17 cellular contexts compared by ENCODE assay signal in genomic region chr10:132438091-132439024, GRCh38. TPM values are rescaled to one million over a fixed set of nuclear protein-coding genes. Genes with fewer than 3 reads are reported as not detected.
DNase-seq lines count a peak whose midpoint lies in the region; ATAC-seq lines count a peak whose summit lies in the region.
"Had no signal": no experiment of that assay in that cellular context is flagged by ENCODE, and none has a peak within 500 bp of the region (broad histone marks: within the 10 kb centered on the region; RNA-seq: fewer than 3 reads in every experiment).

No MANE protein-coding gene starts in this region.

- H3K14ac ChIP-seq in neuronal stem cell (ENCODE audit: low read length), result no peak overlapping the region

- peaks cover 6% of the 10 kb centered on the region for H3K79me1 ChIP-seq in neuronal stem cell (ENCODE audit: low read depth, low read length)

- H3K9ac ChIP-seq in BLaER1 (peak overlapping the region; percentile 79), Karpas-422 (ENCODE audit: low read length) (peak overlapping the region; percentile 37; the same call in 1 of the 2 replicates), neuronal stem cell (ENCODE audit: low read depth, low read length, poor library complexity) (no peak overlapping the region)

- no peaks in the 10 kb centered on the region for H3K9me2 ChIP-seq in Karpas-422 (replicated peaks; ENCODE audit: insufficient read depth, low read length)

- peak overlapping the region; percentile 71 for H2AK5ac ChIP-seq in neuronal stem cell (ENCODE audit: low read depth, low read length)

- no peak overlapping the region for H2BK5ac ChIP-seq in neuronal stem cell (ENCODE audit: low read length)

- peak; percentile 8 for ATAC-seq in left colon
- ATAC-seq in HG03469 (IDR thresholded peaks at IDR 0.05; ENCODE audit: unreplicated experiment), result no peak

- H3K4me3 ChIP-seq in BLaER1 (no peak overlapping the region), Karpas-422 (ENCODE audit: low read length) (no peak overlapping the region), neuronal stem cell (ENCODE audit: low read length in 2 of 2) (no peak overlapping the region)
- H3K4me3 ChIP-seq: smooth muscle cell had no signal

- no peak overlapping the region for H4K8ac ChIP-seq in neuronal stem cell (ENCODE audit: low read depth, low read length)

- H3K27me3 ChIP-seq in BLaER1 (no peaks in the 10 kb centered on the region), Karpas-422 (ENCODE audit: low read length) (no peaks in the 10 kb centered on the region), neuronal stem cell (ENCODE audit: control insufficient read depth in 3 of 3, insufficient read depth in 3 of 3, low read depth in 1 of 3, low read length in 3 of 3) (no peaks in the 10 kb centered on the region)

- WGBS in neuronal stem cell (ENCODE audit: extremely low coverage in 2 of 2, insufficient read length in 2 of 2, insufficient replicate concordance in 1 of 2), 2 donors, result no CpG with 5 or more reads among the region's 19 CpGs

- H3K36me3 ChIP-seq in BLaER1 (no peaks in the 10 kb centered on the region), Karpas-422 (ENCODE audit: insufficient read depth, low read length) (no peaks in the 10 kb centered on the region), neuronal stem cell (replicated peaks in 1 of 2; ENCODE audit: control insufficient read depth in 2 of 2, insufficient read depth in 2 of 2, low read length in 2 of 2) (no peaks in the 10 kb centered on the region)

- peak overlapping the region; percentile 84 for H3K4ac ChIP-seq in neuronal stem cell (ENCODE audit: low read length)

- peak overlapping the region; percentile 83 for H3K18ac ChIP-seq in neuronal stem cell (ENCODE audit: low read length)

- H3K9me3 ChIP-seq in BLaER1 (no peaks in the 10 kb centered on the region), Karpas-422 (ENCODE audit: low read length) (no peaks in the 10 kb centered on the region), neuronal stem cell (replicated peaks in 1 of 2; ENCODE audit: control insufficient read depth in 2 of 2, insufficient read depth in 1 of 2, low read depth in 1 of 2, low read length in 2 of 2) (peaks cover 7 to 11% of the 10 kb centered on the region in 2 donors)

- H2AFZ ChIP-seq in Karpas-422 (ENCODE audit: low read length) (no peak overlapping the region), neuronal stem cell (ENCODE audit: low read length) (peak overlapping the region; percentile 59)

- H4K20me1 ChIP-seq in BLaER1 (no peaks in the 10 kb centered on the region), Karpas-422 (ENCODE audit: insufficient read depth, low read depth, low read length) (no peaks in the 10 kb centered on the region)

- no peak overlapping the region for H2BK120ac ChIP-seq in neuronal stem cell (ENCODE audit: low read depth, low read length)

- H3K27ac ChIP-seq in BLaER1 (peak overlapping the region; percentile 91), Karpas-422 (ENCODE audit: low read length) (peak overlapping the region; percentile 85), neuronal stem cell (replicated peaks; ENCODE audit: low read length) (no peak overlapping the region)

- intact Hi-C loops in left colon (cut with DNase I, micrococcal nuclease), result no loop called here

- H2BK15ac ChIP-seq in neuronal stem cell (ENCODE audit: low read length), result peak overlapping the region; percentile 75

- H3K79me2 ChIP-seq in Karpas-422 (ENCODE audit: low read length), result no peaks in the 10 kb centered on the region

- DNase-seq in Karpas-422, result no peak
- no peak for DNase-seq in left colon
- no peak for DNase-seq in neuronal stem cell (ENCODE audit: low spot score)
- no peak for DNase-seq in NCI-H2029 treated with DMSO at 0.1 percent for 48 hours (lab: John Stamatoyannopoulos, UW)
- DNase-seq in SW480 (ENCODE audit: low spot score), result no peak
- DNase-seq in NCI-H1436 treated with DMSO at 0.1 percent for 48 hours (lab: John Stamatoyannopoulos, UW), result no peak
- DNase-seq: activated CD4-positive, alpha-beta T cell treated with anti-CD3 and anti-CD28 coated beads, Interleukin-2, amount 10 ng/mL, durations not matched to agents 24 days and 14 days; CD4-positive, alpha-beta memory T cell; DMS79; effector CD8-positive, alpha-beta T cell; Kasumi-1; NCI-H1092; NCI-H2081; NCI-H524 treated with DMSO at 0.1 percent for 48 hours had no signal

- no peak overlapping the region for H3K23ac ChIP-seq in neuronal stem cell (ENCODE audit: low read depth, low read length, poor library complexity)

- no peak overlapping the region for H4K91ac ChIP-seq in neuronal stem cell (ENCODE audit: low read depth, low read length, poor library complexity)

- H3K4me2 ChIP-seq in BLaER1 (peak overlapping the region; percentile 85), Karpas-422 (ENCODE audit: low read depth, low read length, poor library complexity, severe bottlenecking) (no peak overlapping the region), neuronal stem cell (ENCODE audit: insufficient read depth, low read length, poor library complexity, severe bottlenecking) (no peak overlapping the region)
- H3K4me2 ChIP-seq: smooth muscle cell had no signal

- H2BK12ac ChIP-seq in neuronal stem cell (ENCODE audit: low read length), result no peak overlapping the region

- H3K4me1 ChIP-seq in BLaER1, result peaks cover 84% of the 10 kb centered on the region
- peaks cover 36% of the 10 kb centered on the region for H3K4me1 ChIP-seq in Karpas-422 (ENCODE audit: low read length)
- H3K4me1 ChIP-seq in neuronal stem cell (ENCODE audit: control insufficient read depth in 2 of 2, insufficient read depth in 1 of 2, low read depth in 1 of 2, low read length in 2 of 2), result peaks cover 0 to 6% of the 10 kb centered on the region in 2 donors

RNA-seq across cellular contexts. Expression of gene PWWP2B, which starts 41.4 kb away (rescaled TPM):
- 1.4 and 3.7 TPM in 2 replicates for total RNA-seq in Karpas-422 (2014; rRNA removed; shearing (Covaris generic); ENCODE audit: low replicate concordance)
- 10 to 100 TPM; 51.9 to 55.3 TPM for total RNA-seq in left colon
- polyA plus RNA-seq in neuronal stem cell (2013, experiment 1 of 2), result 2.1 TPM
- polyA plus RNA-seq in neuronal stem cell (2013, experiment 2 of 2), result 2.0 TPM

Comparison
In these comparisons a context has a peak if more than half of its experiments do, and no peak if none do; other contexts are left out.
1. RNA of gene PWWP2B, which starts 41.4 kb away (total RNA-seq): 51.9 to 55.3 TPM in left colon; 1.4 to 3.7 TPM in Karpas-422; every median in the first group is over 10 times any median in the second.